Comparison of ENCODE assay signal across 17 cellular contexts in genomic region chr9:134455010-134455409, GRCh38.
DNase-seq lines count a peak whose midpoint lies in the region; ATAC-seq, FAIRE-seq and TF ChIP-seq lines count a peak whose summit lies in the region.
"Had no signal": no experiment of that assay in that cellular context is flagged by ENCODE, and none has a peak within 500 bp of the region (broad histone marks: within the 10 kb centered on the region; RNA-seq: fewer than 3 reads in every experiment).

No MANE protein-coding gene starts in this region.

- peaks cover 64% of the 10 kb centered on the region for H3K79me1 ChIP-seq in trophoblast cell (ENCODE audit: low read length)

- ATAC-seq in A549: no peak
- no peak for ATAC-seq in gastroesophageal sphincter
- ATAC-seq in GM21447 (IDR thresholded peaks at IDR 0.05; ENCODE audit: unreplicated experiment): no peak

- TF ChIP-seq EP300 in A549 (IDR thresholded peaks at IDR 0.05) (no peak), gastroesophageal sphincter (IDR thresholded peaks at IDR 0.05) (no peak)

- no peaks in the 10 kb centered on the region for H4K20me1 ChIP-seq in GM23248 (ENCODE audit: insufficient read depth)

- H3F3A ChIP-seq in GM23248 (ENCODE audit: insufficient read depth): peaks cover 6% of the 10 kb centered on the region

- H3K27ac ChIP-seq in A549 (peak overlapping the region; percentile 80 to 92; a peak in 4 of 6 replicates), GM23248 (peak overlapping the region; percentile 99), gastroesophageal sphincter (peak overlapping the region in 3 of 4 donors; percentile 82 to 91 (median 88)), trophoblast cell (ENCODE audit: low read depth, low read length) (peak overlapping the region; percentile 96)

- H2AFZ ChIP-seq in GM23248 (no peak overlapping the region), trophoblast cell (ENCODE audit: insufficient read depth, low read length, poor library complexity) (no peak overlapping the region)

- no peak for FAIRE-seq in A549 (lab: Jason Lieb, UNC)
- FAIRE-seq: endometrium, GM12891 had no signal

- H4K8ac ChIP-seq in trophoblast cell (ENCODE audit: low read depth, low read length): peak overlapping the region; percentile 85

- H2BK12ac ChIP-seq in trophoblast cell (ENCODE audit: low read length): peak overlapping the region; percentile 93

- TF ChIP-seq CTCF in A549 (IDR thresholded peaks at IDR 0.05): no peak
- no peak for TF ChIP-seq CTCF in gastroesophageal sphincter (IDR thresholded peaks at IDR 0.05)

- 94% methylated on average over 11 of the region's 13 CpGs for WGBS in A549 (ENCODE audit: missing lambda C conversion rate)
- 91 to 98% methylated on average over 13 of the region's 13 CpGs for WGBS in GM23248 (ENCODE audit: low coverage in 1 of 2, low lambda C conversion rate in 2 of 2, missing lambda C conversion rate in 2 of 2), 2 experiments
- 85 to 93% methylated on average over 2 to 6 of the region's 13 CpGs for WGBS in gastroesophageal sphincter (ENCODE audit: low coverage in 1 of 2), 2 donors
- no CpG with 5 or more reads among the region's 13 CpGs for WGBS in trophoblast cell (ENCODE audit: extremely low coverage, insufficient coverage, insufficient read length)

- H3K4me2 ChIP-seq in A549: peak overlapping the region; percentile 17; the same call in 1 of the 3 replicates
- no peak overlapping the region for H3K4me2 ChIP-seq in GM23248 (ENCODE audit: unreplicated experiment)
- H3K4me2 ChIP-seq in trophoblast cell (ENCODE audit: low read length): no peak overlapping the region

- no peak overlapping the region for H3K23ac ChIP-seq in trophoblast cell (ENCODE audit: low read length)

- peak overlapping the region; percentile 71 for H3K18ac ChIP-seq in trophoblast cell (ENCODE audit: low read length)

- TF ChIP-seq POLR2A in A549 (IDR thresholded peaks at IDR 0.05; ENCODE audit: low read length) (no peak), gastroesophageal sphincter (IDR thresholded peaks at IDR 0.05) (no peak)

- in situ Hi-C loops in GM23248 (cut with MboI): loop anchor here (25.0 kb wide), 1 partner anchor 207 kb away; no protein-coding TSS in a partner anchor

- H3K36me3 ChIP-seq in GM23248 (ENCODE audit: low read depth) (no peaks in the 10 kb centered on the region), gastroesophageal sphincter (no peaks in the 10 kb centered on the region), trophoblast cell (ENCODE audit: control insufficient read depth in 1 of 2, insufficient read depth in 2 of 2, low read length in 2 of 2) (no peaks in the 10 kb centered on the region)

- H3K4me1 ChIP-seq in A549 (peaks cover 54% of the 10 kb centered on the region), GM23248 (ENCODE audit: insufficient read depth) (peaks cover 23% of the 10 kb centered on the region), gastroesophageal sphincter (peaks cover 0 to 53% (median 34%) of the 10 kb centered on the region in 3 donors), trophoblast cell (ENCODE audit: control insufficient read depth in 1 of 2, insufficient read depth in 2 of 2, low read length in 2 of 2) (peaks cover 54 to 58% of the 10 kb centered on the region in 2 experiments)

- POLR2A ChIA-PET in A549 (lab: Yijun Ruan, JAX): no interaction called here

- H3K79me2 ChIP-seq in GM23248 (ENCODE audit: insufficient read depth) (no peaks in the 10 kb centered on the region), trophoblast cell (ENCODE audit: control insufficient read depth, insufficient read depth, low read length, poor library complexity) (peaks cover 20% of the 10 kb centered on the region)

- H3K4me3 ChIP-seq in A549 (no peak overlapping the region), GM23248 (no peak overlapping the region), gastroesophageal sphincter (no peak overlapping the region), trophoblast cell (ENCODE audit: low read depth, low read length) (no peak overlapping the region)

- peak overlapping the region; percentile 85 for H3K4ac ChIP-seq in trophoblast cell (ENCODE audit: low read depth, low read length)

- H4K91ac ChIP-seq in trophoblast cell (ENCODE audit: low read depth, low read length): peak overlapping the region; percentile 99

- H2AK5ac ChIP-seq in trophoblast cell (ENCODE audit: low read length): peak overlapping the region; percentile 98

- peak overlapping the region; percentile 90 for H2BK5ac ChIP-seq in trophoblast cell (ENCODE audit: low read depth, low read length, poor library complexity)

- H3K9me2 ChIP-seq in GM23248 (ENCODE audit: insufficient read depth): no peaks in the 10 kb centered on the region

- DNase-seq in A549 (ENCODE audit: low read depth in 1 of 2, low spot score in 1 of 2): no peak
- no peak for DNase-seq in GM23248
- no peak for DNase-seq in trophoblast cell
- DNase-seq in SKM-1 treated with dmso at 0.1 percent for 144 hours (lab: John Stamatoyannopoulos, UW; ENCODE audit: unreplicated experiment): no peak
- no peak for DNase-seq in stimulated activated CD4-positive, alpha-beta T cell treated with anti-CD3 and anti-CD28 coated beads, Interleukin-4, amount 100 ng/mL, for 1 hour
- DNase-seq in NCI-H2029 treated with DMSO at 0.1 percent for 48 hours (lab: John Stamatoyannopoulos, UW): no peak
- DNase-seq: activated CD4-positive, alpha-beta T cell treated with anti-CD3 and anti-CD28 coated beads, Interleukin-2, amount 10 ng/mL, durations not matched to agents 24 days and 14 days; AML-193; EL; head of caudate nucleus; NCI-H1417; nucleus accumbens; stimulated activated CD4-positive, alpha-beta T cell treated with anti-CD3 and anti-CD28 coated beads, Interleukin-15, amount 100 ng/mL, for 24 hours had no signal

- H3K27me3 ChIP-seq in GM23248 (replicated peaks; ENCODE audit: insufficient read depth) (no peaks in the 10 kb centered on the region), gastroesophageal sphincter (no peaks in the 10 kb centered on the region), trophoblast cell (ENCODE audit: insufficient read depth, low read length) (no peaks in the 10 kb centered on the region)

- H3K9ac ChIP-seq in GM23248: peak overlapping the region; percentile 93; the same call in 1 of the 2 replicates
- H3K9ac ChIP-seq in trophoblast cell (ENCODE audit: low read length): no peak overlapping the region

- H3K14ac ChIP-seq in trophoblast cell (ENCODE audit: low read length): peak overlapping the region; percentile 90

- no peak for TF ChIP-seq RAD21 in A549 (conservative IDR thresholded peaks at IDR 0.05 in 1 of 2, IDR thresholded peaks at IDR 0.05 in 1 of 2)

- H4K12ac ChIP-seq in trophoblast cell (ENCODE audit: low read depth, low read length): no peak overlapping the region

- CTCF ChIA-PET in A549 (lab: Yijun Ruan, JAX): interaction anchor here (1.3 to 2.9 kb wide), 4 partner anchors 12 to 190 kb away, joined by 3 to 16 read pairs (median 8); no protein-coding TSS in a partner anchor

- peak overlapping the region; percentile 99 for H2BK120ac ChIP-seq in trophoblast cell (ENCODE audit: insufficient read depth, low read length, poor library complexity)

- H3K9me3 ChIP-seq in A549 (no peaks in the 10 kb centered on the region; the same call in 2 of the 3 replicates), GM23248 (ENCODE audit: low read depth) (no peaks in the 10 kb centered on the region), gastroesophageal sphincter (no peaks in the 10 kb centered on the region), trophoblast cell (ENCODE audit: insufficient read depth, low read depth, low read length) (peaks cover 2% of the 10 kb centered on the region)

TF ChIP-seq in A549, 52 proteins besides CTCF, POLR2A, EP300 and RAD21:
- TF ChIP-seq MAFK (IDR thresholded peaks at IDR 0.05; ENCODE audit: partially characterized antibody) (peak; percentile 94), EHMT2 (IDR thresholded peaks at IDR 0.05; ENCODE audit: low read depth) (no peak)
TF ChIP-seq in A549: peak in this region for 1.
